ENCODE assay signal across 22 cellular contexts in genomic region chr1:203147376-203147775, GRCh38. TPM values are rescaled to one million over a fixed set of nuclear protein-coding genes. Genes with fewer than 3 reads are reported as not detected.
DNase-seq lines count a peak whose midpoint lies in the region; TF ChIP-seq lines count a peak whose summit lies in the region.
"Had no signal": no experiment of that assay in that cellular context is flagged by ENCODE, and none has a peak within 500 bp of the region (broad histone marks: within the 10 kb centered on the region; RNA-seq: fewer than 3 reads in every experiment).

No MANE protein-coding gene starts in this region.

- no peak overlapping the region for H3K4me3 ChIP-seq in mesendoderm (ENCODE audit: low read length)
- H3K4me3 ChIP-seq in tibial artery, result no peak overlapping the region
- H3K4me3 ChIP-seq: breast epithelium, stomach had no signal

- H3K18ac ChIP-seq in mesendoderm (ENCODE audit: low read length), result no peak overlapping the region

- no peaks in the 10 kb centered on the region for H3K9me3 ChIP-seq in tibial artery
- H3K9me3 ChIP-seq: breast epithelium, stomach had no signal

- H3K9me3 Mint-ChIP-seq in endothelial cell (ENCODE audit: unreplicated experiment), result no peaks in the 10 kb centered on the region
- H3K9me3 Mint-ChIP-seq: activated naive CD8-positive, alpha-beta T cell treated with anti-CD3 and anti-CD28 coated beads, Interleukin-2, amount 10 ng/mL, durations not matched to agents 7 days and 5 days; activated T-helper 17 cell treated with anti-CD3 and anti-CD28 coated beads, Interleukin-2, amount 50 U/mL, for 72 hours; natural killer cell had no signal

- H3K23ac ChIP-seq in mesendoderm (ENCODE audit: low read length), result no peak overlapping the region

- H3K27me3 ChIP-seq in mesendoderm (ENCODE audit: insufficient read depth, low read length, poor library complexity), result no peaks in the 10 kb centered on the region
- H3K27me3 ChIP-seq in tibial artery, result peaks cover 0 to 11% of the 10 kb centered on the region in 2 donors
- H3K27me3 ChIP-seq: breast epithelium, stomach had no signal

- H3K4me1 ChIP-seq in mesendoderm (ENCODE audit: control insufficient read depth, low read depth, low read length), result peaks cover 32% of the 10 kb centered on the region
- peaks cover 0 to 11% (median 0%) of the 10 kb centered on the region in 4 donors for H3K4me1 ChIP-seq in tibial artery
- H3K4me1 ChIP-seq: stomach had no signal

- DNase-seq in RPMI7951 (ENCODE audit: low read depth) (peak; percentile 31), endothelial cell (ENCODE audit: low spot score) (no peak), mesendoderm (no peak), substantia nigra (lab: John Stamatoyannopoulos, UW) (peak in 39 of 49 donors; percentile 27 to 85 (median 60)), GM10266 (ENCODE audit: extremely low spot score) (no peak), NCI-H1105 treated with DMSO at 0.1 percent for 48 hours (lab: John Stamatoyannopoulos, UW) (no peak), NCI-H345 (lab: John Stamatoyannopoulos, UW) (no peak), tibial artery (no peak)
- DNase-seq: activated CD4-positive, alpha-beta T cell treated with anti-CD3 and anti-CD28 coated beads for 4 hours; activated CD8-positive, alpha-beta memory T cell treated with anti-CD3 and anti-CD28 coated beads, Interleukin-2, amount 10 ng/mL, durations not matched to agents 7 days and 5 days; activated naive CD8-positive, alpha-beta T cell treated with anti-CD3 and anti-CD28 coated beads, Interleukin-2, amount 10 ng/mL, durations not matched to agents 7 days and 5 days; kidney glomerular epithelial cell; natural killer cell; stimulated activated CD4-positive, alpha-beta T cell treated with anti-CD3 and anti-CD28 coated beads, Interleukin-4, amount 100 ng/mL, for 1 hour; T-cell had no signal

- TF ChIP-seq CTCF in endothelial cell (IDR thresholded peaks at IDR 0.05; ENCODE audit: unreplicated experiment), result no peak
- no peak for TF ChIP-seq CTCF in GM10266 (IDR thresholded peaks at IDR 0.05; ENCODE audit: control insufficient read depth, insufficient read depth, low read depth, missing control alignments)
- no peak for TF ChIP-seq CTCF in tibial artery (IDR thresholded peaks at IDR 0.05)

- H3K79me1 ChIP-seq in mesendoderm (ENCODE audit: low read length), result peaks cover 7% of the 10 kb centered on the region

- no peak overlapping the region for H4K8ac ChIP-seq in mesendoderm (ENCODE audit: low read depth, low read length)

- peak overlapping the region; percentile 48 for H3K27ac Mint-ChIP-seq in endothelial cell (ENCODE audit: unreplicated experiment)
- H3K27ac Mint-ChIP-seq: activated CD8-positive, alpha-beta memory T cell treated with anti-CD3 and anti-CD28 coated beads, Interleukin-2, amount 10 ng/mL, durations not matched to agents 7 days and 5 days; activated naive CD8-positive, alpha-beta T cell treated with anti-CD3 and anti-CD28 coated beads, Interleukin-2, amount 10 ng/mL, durations not matched to agents 7 days and 5 days; activated T-helper 17 cell treated with anti-CD3 and anti-CD28 coated beads, Interleukin-2, amount 50 U/mL, for 72 hours; memory B cell; natural killer cell; T-cell had no signal

- H3K56ac ChIP-seq in mesendoderm (ENCODE audit: low read length), result peak overlapping the region; percentile 76

- no peaks in the 10 kb centered on the region for H3K36me3 ChIP-seq in mesendoderm (ENCODE audit: control insufficient read depth, insufficient read depth, low read length)
- no peaks in the 10 kb centered on the region for H3K36me3 ChIP-seq in tibial artery
- H3K36me3 ChIP-seq: breast epithelium, stomach had no signal

- H3K27ac ChIP-seq in mesendoderm (ENCODE audit: low read depth, low read length) (peak overlapping the region; percentile 28), substantia nigra (ENCODE audit: low read depth, low read length, poor library complexity, severe bottlenecking) (peak overlapping the region; percentile 78), tibial artery (no peak overlapping the region)
- H3K27ac ChIP-seq: stomach had no signal

- no peak overlapping the region for H4K5ac ChIP-seq in mesendoderm (ENCODE audit: low read length)

- H2BK5ac ChIP-seq in mesendoderm (ENCODE audit: low read length), result peak overlapping the region; percentile 48

- H3K4ac ChIP-seq in mesendoderm (ENCODE audit: low read depth, low read length), result peak overlapping the region; percentile 2

- no peak overlapping the region for H3K4me2 ChIP-seq in mesendoderm (ENCODE audit: low read length)

- no peak overlapping the region for H3K4me3 Mint-ChIP-seq in endothelial cell (ENCODE audit: unreplicated experiment)
- H3K4me3 Mint-ChIP-seq: activated CD8-positive, alpha-beta memory T cell treated with anti-CD3 and anti-CD28 coated beads, Interleukin-2, amount 10 ng/mL, durations not matched to agents 7 days and 5 days; activated naive CD8-positive, alpha-beta T cell treated with anti-CD3 and anti-CD28 coated beads, Interleukin-2, amount 10 ng/mL, durations not matched to agents 7 days and 5 days; activated T-helper 17 cell treated with anti-CD3 and anti-CD28 coated beads, Interleukin-2, amount 50 U/mL, for 72 hours; memory B cell; natural killer cell; T-cell had no signal

- H3K4me1 Mint-ChIP-seq in endothelial cell (ENCODE audit: unreplicated experiment), result peaks cover 53% of the 10 kb centered on the region
- H3K4me1 Mint-ChIP-seq: activated CD8-positive, alpha-beta memory T cell treated with anti-CD3 and anti-CD28 coated beads, Interleukin-2, amount 10 ng/mL, durations not matched to agents 7 days and 5 days; activated naive CD8-positive, alpha-beta T cell treated with anti-CD3 and anti-CD28 coated beads, Interleukin-2, amount 10 ng/mL, durations not matched to agents 7 days and 5 days; activated T-helper 17 cell treated with anti-CD3 and anti-CD28 coated beads, Interleukin-2, amount 50 U/mL, for 72 hours; memory B cell; natural killer cell; T-cell had no signal

- H3K9ac ChIP-seq in mesendoderm (ENCODE audit: low read length), result no peak overlapping the region

- no peak overlapping the region for H2BK15ac ChIP-seq in mesendoderm (replicated peaks; ENCODE audit: low read depth)

- intact Hi-C loops in tibial artery (cut with DNase I; ENCODE audit: low total_unique reads), result no loop called here

- no peaks in the 10 kb centered on the region for H3K79me2 ChIP-seq in mesendoderm (ENCODE audit: control insufficient read depth, insufficient read depth, low read length)

- peaks cover 16% of the 10 kb centered on the region for H3K36me3 Mint-ChIP-seq in endothelial cell (ENCODE audit: low read depth, unreplicated experiment)
- H3K36me3 Mint-ChIP-seq: activated CD8-positive, alpha-beta memory T cell treated with anti-CD3 and anti-CD28 coated beads, Interleukin-2, amount 10 ng/mL, durations not matched to agents 7 days and 5 days; activated naive CD8-positive, alpha-beta T cell treated with anti-CD3 and anti-CD28 coated beads, Interleukin-2, amount 10 ng/mL, durations not matched to agents 7 days and 5 days; memory B cell; natural killer cell had no signal

- no peak overlapping the region for H2AK5ac ChIP-seq in mesendoderm (ENCODE audit: low read length)

- WGBS in mesendoderm (ENCODE audit: extremely low coverage, insufficient coverage, low lambda C conversion rate), result no CpG with 5 or more reads among the region's 5 CpGs

- peaks cover 6% of the 10 kb centered on the region for H3K27me3 Mint-ChIP-seq in endothelial cell (ENCODE audit: unreplicated experiment)
- H3K27me3 Mint-ChIP-seq: activated T-helper 17 cell treated with anti-CD3 and anti-CD28 coated beads, Interleukin-2, amount 50 U/mL, for 72 hours had no signal

- no peak overlapping the region for H2BK120ac ChIP-seq in mesendoderm (ENCODE audit: low read depth, low read length)

RNA-seq across cellular contexts. Expression of gene ADORA1, which starts 19.9 kb away (rescaled TPM):
- total RNA-seq in RPMI7951 (2014; rRNA removed; shearing (Covaris generic)), result 15.0 and 16.6 TPM in 2 replicates
- total RNA-seq in endothelial cell (ENCODE audit: unreplicated experiment), result 16.3 TPM
- polyA plus RNA-seq in mesendoderm (2013, experiment 1 of 2), result 8.0 TPM
- polyA plus RNA-seq in mesendoderm (2013, experiment 2 of 2), result 8.0 TPM
- total RNA-seq: activated CD8-positive, alpha-beta memory T cell treated with anti-CD3 and anti-CD28 coated beads, Interleukin-2, amount 10 ng/mL, durations not matched to agents 7 days and 5 days; activated naive CD8-positive, alpha-beta T cell treated with anti-CD3 and anti-CD28 coated beads, Interleukin-2, amount 10 ng/mL, durations not matched to agents 7 days and 5 days; activated T-helper 17 cell treated with anti-CD3 and anti-CD28 coated beads, Interleukin-2, amount 50 U/mL, for 72 hours; endothelial cell of umbilical vein; natural killer cell; T-cell had no signal

RNA-seq across cellular contexts. Expression of gene MYBPH, which starts 28.2 kb away (rescaled TPM):
- total RNA-seq in RPMI7951 (2014; rRNA removed; shearing (Covaris generic)), result 0.48 and 1.4 TPM in 2 replicates
- not detected for total RNA-seq in endothelial cell (ENCODE audit: unreplicated experiment)
- polyA plus RNA-seq in mesendoderm (2013, experiment 1 of 2), result not detected
- 0.04 TPM for polyA plus RNA-seq in mesendoderm (2013, experiment 2 of 2)
- total RNA-seq: activated CD8-positive, alpha-beta memory T cell treated with anti-CD3 and anti-CD28 coated beads, Interleukin-2, amount 10 ng/mL, durations not matched to agents 7 days and 5 days; activated naive CD8-positive, alpha-beta T cell treated with anti-CD3 and anti-CD28 coated beads, Interleukin-2, amount 10 ng/mL, durations not matched to agents 7 days and 5 days; activated T-helper 17 cell treated with anti-CD3 and anti-CD28 coated beads, Interleukin-2, amount 50 U/mL, for 72 hours; endothelial cell of umbilical vein; H7; natural killer cell; stomach; T-cell; ureter had no signal
- polyA plus RNA-seq: endothelial cell of umbilical vein had no signal

RNA-seq across cellular contexts. Expression of gene CHI3L1, which starts 39.1 kb away (rescaled TPM):
- not detected in 2 replicates for total RNA-seq in RPMI7951 (2014; rRNA removed; shearing (Covaris generic))
- total RNA-seq in endothelial cell (ENCODE audit: unreplicated experiment), result 0.21 TPM
- polyA plus RNA-seq in mesendoderm (2013, experiment 1 of 2), result 0.22 TPM
- 0.20 TPM for polyA plus RNA-seq in mesendoderm (2013, experiment 2 of 2)
- total RNA-seq: activated CD8-positive, alpha-beta memory T cell treated with anti-CD3 and anti-CD28 coated beads, Interleukin-2, amount 10 ng/mL, durations not matched to agents 7 days and 5 days; activated T-helper 17 cell treated with anti-CD3 and anti-CD28 coated beads, Interleukin-2, amount 50 U/mL, for 72 hours; endothelial cell of umbilical vein had no signal
- polyA plus RNA-seq: endothelial cell of umbilical vein had no signal

Comparison
In these comparisons a context has a peak if more than half of its experiments do, and no peak if none do; other contexts are left out.
1. DNase-seq: peak in RPMI7951 (single experiment) and substantia nigra (39 of 49); none in endothelial cell (single experiment), mesendoderm (single experiment), GM10266 (single experiment), NCI-H1105 treated with DMSO at 0.1 percent for 48 hours (single experiment), NCI-H345 (single experiment) and tibial artery (0 of 2).
2. H3K27ac ChIP-seq: peak in mesendoderm (single experiment) and substantia nigra (single experiment); none in tibial artery (0 of 2).